11 cellular contexts compared by ENCODE assay signal in the genomic region with DNA sequence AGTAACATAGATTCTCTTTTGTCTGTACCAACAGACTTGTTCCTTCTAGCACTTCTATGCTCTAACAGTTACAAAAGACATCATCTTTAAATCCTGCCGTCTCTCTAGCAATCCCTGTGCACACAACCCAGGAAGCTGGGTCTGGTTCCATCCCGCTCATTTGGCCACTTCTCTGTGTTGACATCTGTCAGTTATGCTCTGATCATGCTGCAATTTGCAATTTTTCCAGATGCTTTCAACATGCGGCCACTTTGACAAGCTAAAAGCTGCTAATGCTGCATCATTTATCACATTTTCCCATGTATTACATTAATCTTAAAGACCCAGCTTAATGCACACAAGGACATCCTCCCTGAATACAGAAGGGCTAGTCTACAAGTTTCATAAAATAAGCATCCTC. TPM values are rescaled to one million over a fixed set of nuclear protein-coding genes. Genes with fewer than 3 reads are reported as not detected.
"Had no signal": no experiment of that assay in that cellular context is flagged by ENCODE, and none has a peak within 500 bp of the region (broad histone marks: within the 10 kb centered on the region; RNA-seq: fewer than 3 reads in every experiment).

No MANE protein-coding gene starts in this region.

- H3K4me1 ChIP-seq: HAP-1 had no signal

- H3K4me3 Mint-ChIP-seq: HFFc6 had no signal

- H3K36me3 ChIP-seq: HAP-1 had no signal

- H3K27ac ChIP-seq: GM23248 had no signal

- H3K27ac Mint-ChIP-seq: HFFc6 had no signal

- H3K9ac ChIP-seq: GM23248 had no signal

- DNase-seq: GM23248, GOT3, H7, HFFc6, IMR-90, KG1 had no signal

- H3K9me3 ChIP-seq: HAP-1 had no signal

- H3K4me3 ChIP-seq: GM23248, HAP-1, K562 had no signal

- ATAC-seq: HCT116, K562 had no signal

- H2AFZ ChIP-seq: GM23248 had no signal

RNA-seq across cellular contexts. Expression of gene LRRC52, which starts 19.2 kb away (rescaled TPM):
- total RNA-seq: GM23248, H4, H7, HFFc6, HT-29, IMR-90, K562 had no signal
